ENCODE assay signal across 8 cellular contexts in the genomic region with DNA sequence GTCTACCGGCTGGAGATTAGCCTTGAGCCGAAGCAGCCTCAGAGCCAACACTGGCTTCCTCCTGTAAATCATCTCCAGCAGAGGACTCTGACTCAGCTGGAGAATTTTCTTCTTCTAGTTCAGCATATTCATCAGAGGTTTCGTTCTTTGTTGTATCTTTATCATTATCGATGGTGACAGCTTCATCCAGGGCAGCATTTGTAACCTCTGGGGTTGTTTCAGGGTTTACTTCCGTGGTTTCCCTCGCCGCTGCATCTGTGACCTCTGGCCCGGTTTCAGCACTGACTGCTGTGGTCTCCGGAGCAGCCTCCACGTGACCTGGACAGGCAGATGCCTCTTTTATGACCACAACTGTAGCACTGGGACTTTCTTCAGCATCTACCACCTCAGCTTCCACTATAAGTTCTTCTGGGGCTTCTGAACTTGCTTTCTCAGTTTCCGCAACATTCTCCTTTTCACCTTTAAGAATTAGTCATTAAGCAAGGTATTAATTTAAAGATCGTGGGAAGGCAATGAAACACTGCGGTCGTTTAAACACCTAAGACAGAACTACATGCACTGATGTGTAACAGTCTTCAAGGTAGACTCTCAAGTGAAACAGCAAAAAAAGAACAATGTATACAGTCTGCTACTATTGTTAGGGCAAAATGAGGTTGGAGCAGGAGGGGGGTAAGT. TPM values are rescaled to one million over a fixed set of nuclear protein-coding genes. Genes with fewer than 3 reads are reported as not detected.
A peak's percentile ranks its signal among the peaks of the same experiment; 100 is the strongest.
DNase-seq lines count a peak whose midpoint lies in the region; ATAC-seq, FAIRE-seq and TF ChIP-seq lines count a peak whose summit lies in the region.

No MANE protein-coding gene starts in this region.

- peak overlapping the region; percentile 52 for H3K4me3 ChIP-seq in NB4 (ENCODE audit: low read depth, low read length)

- peak; percentile 96 for FAIRE-seq in GM12892 (lab: Jason Lieb, UNC)

- peak; percentile 96 for ATAC-seq in HG02610 (IDR thresholded peaks at IDR 0.05; ENCODE audit: unreplicated experiment)

- TF ChIP-seq POLR2A in GM12892 (IDR thresholded peaks at IDR 0.05; ENCODE audit: low read depth, low read length) (no peak), NB4 (IDR thresholded peaks at IDR 0.05; ENCODE audit: extremely low read depth, insufficient read length) (no peak)

- TF ChIP-seq CTCF in NB4 (IDR thresholded peaks at IDR 0.05; ENCODE audit: low read depth, low read length) = no peak

- peak; percentile 64 for DNase-seq in GM12892 (ENCODE audit: insufficient read length)
- DNase-seq in NB4 (ENCODE audit: low read depth) = peak; percentile 87
- peak; percentile 52 for DNase-seq in activated CD4-positive, alpha-beta T cell treated with anti-CD3 and anti-CD28 coated beads, Interleukin-2, amount 50 U/mL, for 1 hour
- DNase-seq in dermis blood vessel endothelial cell = peak; percentile 64
- peak; percentile 64 for DNase-seq in medulla oblongata (ENCODE audit: extremely low spot score)
- peak; percentile 34 to 46 for DNase-seq in stimulated activated CD8-positive, alpha-beta memory T cell treated with anti-CD3 and anti-CD28 coated beads, Interleukin-15, amount 100 ng/mL, for 4 hours (ENCODE audit: low read depth in 2 of 2)
- no peak for DNase-seq in NCI-H2107 treated with DMSO at 0.1 percent for 48 hours (lab: John Stamatoyannopoulos, UW; ENCODE audit: unreplicated experiment)

RNA-seq across cellular contexts. Expression of gene MGARP, which starts 13.3 kb away (rescaled TPM):
- not detected for polyA plus RNA-seq in GM12892 (2012; ENCODE audit: missing spikeins)
- 0.68 and 2.9 TPM in 2 replicates for total RNA-seq in dermis blood vessel endothelial cell

RNA-seq across cellular contexts. Expression of gene NAA15, which starts 34.6 kb away (rescaled TPM):
- 35.4 TPM for polyA plus RNA-seq in GM12892 (2012; ENCODE audit: missing spikeins)
- 23.7 and 34.6 TPM in 2 replicates for total RNA-seq in dermis blood vessel endothelial cell

RNA-seq across cellular contexts. Expression of gene NDUFC1, which starts 35.6 kb away (rescaled TPM):
- 43.4 TPM for polyA plus RNA-seq in GM12892 (2012; ENCODE audit: missing spikeins)
- 43.2 and 49.2 TPM in 2 replicates for total RNA-seq in dermis blood vessel endothelial cell
